In genomic region chr13:72562686-72563085, GRCh38 we compare ENCODE assay signal across 1 cellular context.
TF ChIP-seq lines count a peak whose summit lies in the region.

No MANE protein-coding gene starts in this region.

TF ChIP-seq in K562, 482 proteins besides CTCF, POLR2A, EP300 and RAD21 (continued from another document):
- peak; percentile 72 for TF ChIP-seq MAFG (tag; conservative IDR thresholded peaks at IDR 0.05)
- TF ChIP-seq MAFF (IDR thresholded peaks at IDR 0.05; ENCODE audit: low read length) = peak; percentile 87
